18 cellular contexts compared by ENCODE assay signal in genomic region chr20:51584737-51585136, GRCh38.
"Had no signal": no experiment of that assay in that cellular context is flagged by ENCODE, and none has a peak within 500 bp of the region (broad histone marks: within the 10 kb centered on the region; RNA-seq: fewer than 3 reads in every experiment).

No MANE protein-coding gene starts in this region.

- H3K27ac Mint-ChIP-seq: T-helper 17 cell had no signal

- H3K27me3 ChIP-seq: left lung, neutrophil, ovary, upper lobe of left lung had no signal

- H3K4me3 Mint-ChIP-seq: natural killer cell treated with Interleukin-12 subunit alpha and Interleukin-12 subunit beta and Interleukin-15 and Interleukin-18, amount 100 ng/mL, for 72 hours; T-helper 17 cell had no signal

- H3K27ac ChIP-seq: left lung, neutrophil, ovary, prostate gland, thoracic aorta, upper lobe of left lung had no signal

- DNase-seq: activated CD4-positive, alpha-beta T cell treated with anti-CD3 and anti-CD28 coated beads, Interleukin-2, amount 50 U/mL, for 4 hours; activated naive CD4-positive, alpha-beta T cell treated with Interleukin-2 at 50 U/mL for 16 hours; activated T-cell treated with anti-CD3 and anti-CD28 coated beads, Interleukin-2, amount 50 U/mL, for 48 hours; effector CD4-positive, alpha-beta T cell; foreskin fibroblast; left lung; midbrain; ovary; stimulated activated CD4-positive, alpha-beta T cell treated with anti-CD3 and anti-CD28 coated beads, Interleukin-4, amount 100 ng/mL, for 24 hours; stimulated activated naive CD4-positive, alpha-beta T cell treated with Interleukin-2 at 50 U/mL for 16 hours; T-helper 17 cell; upper lobe of left lung had no signal

- H3K4me3 ChIP-seq: left lung, lung, ovary, prostate gland, thoracic aorta, upper lobe of left lung had no signal

- H3K36me3 ChIP-seq: left lung, neutrophil, ovary, prostate gland, thoracic aorta, upper lobe of left lung had no signal

- H3K9me3 Mint-ChIP-seq: natural killer cell treated with Interleukin-12 subunit alpha and Interleukin-12 subunit beta and Interleukin-15 and Interleukin-18, amount 100 ng/mL, for 72 hours had no signal

- H3K4me1 ChIP-seq: left lung, prostate gland, upper lobe of left lung had no signal

- ATAC-seq: left lung; natural killer cell treated with Interleukin-12 subunit alpha and Interleukin-12 subunit beta and Interleukin-15 and Interleukin-18, amount 100 ng/mL, for 72 hours; T-helper 17 cell had no signal

- FAIRE-seq: endometrium had no signal

- H3K9me3 ChIP-seq: left lung, neutrophil, ovary, prostate gland, thoracic aorta, upper lobe of left lung had no signal

- H3K36me3 Mint-ChIP-seq: natural killer cell treated with Interleukin-12 subunit alpha and Interleukin-12 subunit beta and Interleukin-15 and Interleukin-18, amount 100 ng/mL, for 72 hours had no signal
